10 cellular contexts compared by ENCODE assay signal in the genomic region with DNA sequence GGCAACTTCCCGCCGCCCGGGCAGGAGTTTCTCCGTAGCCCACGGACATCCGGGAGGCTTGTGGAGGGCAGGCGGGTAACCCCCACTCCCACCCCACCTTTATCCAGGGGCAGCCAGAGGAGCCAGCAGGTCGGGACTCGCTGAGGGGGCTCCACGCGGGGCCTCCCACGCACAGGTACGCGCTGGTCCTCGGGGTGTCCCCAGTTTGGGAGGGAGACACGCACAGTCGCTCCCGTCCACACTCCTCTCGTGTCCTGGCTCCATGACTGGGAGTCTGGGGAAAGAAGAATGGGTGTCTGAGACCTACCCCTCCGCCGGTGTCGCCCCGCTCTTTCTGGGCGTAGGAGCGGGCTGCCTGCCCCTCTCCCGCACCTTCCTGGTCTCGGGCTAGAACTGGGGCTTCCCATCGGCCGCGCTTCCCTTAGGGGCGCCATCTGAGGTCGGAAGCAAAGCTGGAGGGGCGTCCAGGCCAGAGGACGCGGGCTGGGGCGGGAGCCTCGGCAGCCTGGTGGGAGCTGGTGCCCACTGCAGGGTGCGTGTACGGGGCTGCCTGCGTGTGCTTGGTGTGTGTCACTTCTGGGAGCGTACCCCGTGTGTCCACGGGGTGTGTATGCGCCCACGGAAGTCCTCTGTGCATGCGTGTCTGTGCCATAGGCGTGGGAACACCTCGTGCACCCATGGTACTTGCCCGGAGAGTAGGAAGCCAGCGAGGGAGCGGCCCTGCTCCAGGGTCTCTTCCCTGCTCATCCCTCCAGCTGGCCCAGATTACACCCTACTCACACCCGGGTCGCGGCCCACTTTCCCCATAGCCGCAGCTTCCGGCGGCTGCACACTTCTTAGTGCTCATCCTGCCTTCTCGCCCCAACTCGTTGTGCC.
DNase-seq lines count a peak whose midpoint lies in the region; ATAC-seq, FAIRE-seq and TF ChIP-seq lines count a peak whose summit lies in the region.
"Had no signal": no experiment of that assay in that cellular context is flagged by ENCODE, and none has a peak within 500 bp of the region (broad histone marks: within the 10 kb centered on the region; RNA-seq: fewer than 3 reads in every experiment).

No MANE protein-coding gene starts in this region.

- peak overlapping the region; percentile 70 for H3K4me3 Mint-ChIP-seq in endothelial cell (ENCODE audit: unreplicated experiment)

- no peak overlapping the region for H3K27ac ChIP-seq in MM.1S (ENCODE audit: low read length)

- no peaks in the 10 kb centered on the region for H3K4me1 ChIP-seq in BE2C
- no peaks in the 10 kb centered on the region for H3K4me1 ChIP-seq in MM.1S (ENCODE audit: low read length)

- H2AFZ ChIP-seq in MM.1S (ENCODE audit: low read length) = no peak overlapping the region

- no peak overlapping the region for H3K9ac ChIP-seq in MM.1S (ENCODE audit: low read length)

- FAIRE-seq in RCC 7860 (lab: Jason Lieb, UNC) = no peak

- no peaks in the 10 kb centered on the region for H4K20me1 ChIP-seq in MM.1S (ENCODE audit: insufficient read depth, low read length)

- no peaks in the 10 kb centered on the region for H3K9me2 ChIP-seq in MM.1S (replicated peaks; ENCODE audit: insufficient read depth, low read length)

- H3K27me3 ChIP-seq in BE2C (peaks cover 29% of the 10 kb centered on the region), MM.1S (replicated peaks; ENCODE audit: insufficient read depth, low read length) (peaks cover 50% of the 10 kb centered on the region)

- H3K36me3 Mint-ChIP-seq in endothelial cell (ENCODE audit: low read depth, unreplicated experiment) = no peaks in the 10 kb centered on the region

- DNase-seq in BE2C (no peak), MM.1S (no peak), endothelial cell (ENCODE audit: low spot score) (no peak), occipital lobe (lab: John Stamatoyannopoulos, UW) (peak; percentile 41), GDM1 (lab: John Stamatoyannopoulos, UW) (no peak), cerebellar cortex (ENCODE audit: low spot score) (no peak), RCC 7860 (ENCODE audit: low spot score) (no peak)
- DNase-seq: NCI-H1048 had no signal

- H3K27me3 Mint-ChIP-seq in endothelial cell (ENCODE audit: unreplicated experiment) = peaks cover 38% of the 10 kb centered on the region

- H3K27ac Mint-ChIP-seq in endothelial cell (ENCODE audit: unreplicated experiment) = no peak overlapping the region
- H3K27ac Mint-ChIP-seq: activated CD4-positive, alpha-beta T cell treated with anti-CD3 and anti-CD28 coated beads, Interleukin-2, amount 10 ng/mL, durations not matched to agents 7 days and 5 days had no signal

- H3K4me2 ChIP-seq in MM.1S (ENCODE audit: low read depth, low read length) = peak overlapping the region; percentile 10; the same call in 1 of the 2 replicates

- H3K4me1 Mint-ChIP-seq in endothelial cell (ENCODE audit: unreplicated experiment) = peaks cover 9% of the 10 kb centered on the region

- peak overlapping the region; percentile 73 for H3K4me3 ChIP-seq in BE2C (ENCODE audit: low read depth, low read length)
- H3K4me3 ChIP-seq in MM.1S (ENCODE audit: low read length) = no peak overlapping the region

- no peak for ATAC-seq in GM19395 (IDR thresholded peaks at IDR 0.05; ENCODE audit: unreplicated experiment)

- no peaks in the 10 kb centered on the region for H3F3A ChIP-seq in MM.1S (ENCODE audit: insufficient read depth, low read length)

- H3K9me3 ChIP-seq in BE2C (no peaks in the 10 kb centered on the region), MM.1S (replicated peaks; ENCODE audit: insufficient read depth, low read length) (no peaks in the 10 kb centered on the region)

- no peaks in the 10 kb centered on the region for H3K79me2 ChIP-seq in MM.1S (ENCODE audit: low read length)

- H3K36me3 ChIP-seq in BE2C (no peaks in the 10 kb centered on the region), MM.1S (replicated peaks; ENCODE audit: insufficient read depth, low read length) (no peaks in the 10 kb centered on the region)

- TF ChIP-seq CTCF in BE2C (IDR thresholded peaks at IDR 0.05; ENCODE audit: low read depth, low read length) (no peak), MM.1S (IDR thresholded peaks at IDR 0.05; ENCODE audit: low read length) (no peak), endothelial cell (IDR thresholded peaks at IDR 0.05; ENCODE audit: unreplicated experiment) (no peak)

- H3K9me3 Mint-ChIP-seq in endothelial cell (ENCODE audit: unreplicated experiment) = no peaks in the 10 kb centered on the region
- H3K9me3 Mint-ChIP-seq: activated CD4-positive, alpha-beta T cell treated with anti-CD3 and anti-CD28 coated beads, Interleukin-2, amount 10 ng/mL, durations not matched to agents 7 days and 5 days had no signal
